8 cellular contexts compared by ENCODE assay signal in the genomic region with DNA sequence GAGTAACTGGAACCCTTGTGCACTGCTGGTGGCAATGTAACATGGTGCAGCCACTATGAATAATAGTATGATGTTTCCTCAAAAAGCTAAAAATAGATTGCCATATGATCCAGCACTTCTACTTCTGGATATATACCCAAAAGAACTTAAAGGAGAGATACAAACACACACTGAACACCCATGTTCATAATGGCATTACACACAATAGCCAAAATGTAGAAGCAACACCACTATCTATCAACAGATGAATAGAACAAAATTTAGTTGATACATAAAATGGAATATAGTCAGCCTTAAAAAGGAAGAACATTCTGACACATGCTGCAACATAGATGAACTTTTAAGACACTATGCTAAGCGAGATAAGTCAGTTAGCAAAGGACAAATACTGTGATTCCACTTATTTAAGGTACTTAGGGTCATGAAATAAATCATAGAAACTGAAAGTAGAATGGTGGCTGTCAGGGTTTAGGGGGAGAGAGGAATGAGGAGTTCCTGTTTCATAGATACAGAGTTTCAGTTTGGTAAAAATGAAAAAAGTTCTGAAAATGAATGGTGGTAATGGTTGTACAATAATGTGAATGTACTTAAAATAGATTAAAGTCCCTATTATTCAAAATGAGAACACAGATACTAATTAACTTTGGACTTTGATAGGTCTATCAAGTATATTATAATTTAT. TPM values are rescaled to one million over a fixed set of nuclear protein-coding genes. Genes with fewer than 3 reads are reported as not detected.
DNase-seq lines count a peak whose midpoint lies in the region; ATAC-seq and TF ChIP-seq lines count a peak whose summit lies in the region.

No MANE protein-coding gene starts in this region.

- TF ChIP-seq CTCF in lower lobe of right lung (IDR thresholded peaks at IDR 0.05) = no peak
- no peak for TF ChIP-seq CTCF in Calu3 (IDR thresholded peaks at IDR 0.05; ENCODE audit: unreplicated experiment)

- H3K27me3 Mint-ChIP-seq in IgD-negative memory B cell = no peaks in the 10 kb centered on the region
- no peaks in the 10 kb centered on the region for H3K27me3 Mint-ChIP-seq in Calu3 (ENCODE audit: unreplicated experiment)

- H3K9me3 Mint-ChIP-seq in IgD-negative memory B cell (no peaks in the 10 kb centered on the region), Calu3 (ENCODE audit: low read depth, unreplicated experiment) (peaks cover 4% of the 10 kb centered on the region)

- no peaks in the 10 kb centered on the region for H3K27me3 ChIP-seq in lower lobe of right lung (ENCODE audit: low read depth)

- peaks cover 6% of the 10 kb centered on the region for H3K4me1 ChIP-seq in lower lobe of right lung

- no peak for DNase-seq in lower lobe of right lung
- DNase-seq in ecto neural progenitor cell (ENCODE audit: low spot score) = no peak
- no peak for DNase-seq in Calu3
- no peak for DNase-seq in stimulated activated CD4-positive, alpha-beta T cell treated with anti-CD3 and anti-CD28 coated beads, Interleukin-2, amount 100 ng/mL, for 24 hours
- DNase-seq in activated CD4-positive, alpha-beta T cell treated with anti-CD3 and anti-CD28 coated beads, Interleukin-2, amount 50 U/mL, for 1 hour = no peak

- BruUV-seq in Calu3 (replicated peaks; lab: Mats Ljungman, UMichigan) = no TSS peak

- H3K9me3 ChIP-seq in lower lobe of right lung = no peaks in the 10 kb centered on the region

- H3K27ac ChIP-seq in lower lobe of right lung = peak overlapping the region; percentile 19

- H3K27ac Mint-ChIP-seq in IgD-negative memory B cell (peak overlapping the region; percentile 14 to 79 (median 23)), Calu3 (ENCODE audit: unreplicated experiment) (no peak overlapping the region)

- CTCF ChIA-PET in Calu3 (lab: Charles Lee) = no interaction called here

- H3K4me1 Mint-ChIP-seq in IgD-negative memory B cell (peaks cover 30 to 32% (median 31%) of the 10 kb centered on the region in 3 donors), Calu3 (ENCODE audit: low read depth, unreplicated experiment) (no peaks in the 10 kb centered on the region)

- peak; percentile 95 for ATAC-seq in GM18520 (IDR thresholded peaks at IDR 0.05; ENCODE audit: unreplicated experiment)
- ATAC-seq in GM21723 (IDR thresholded peaks at IDR 0.05; ENCODE audit: unreplicated experiment) = peak; percentile 97
- peak; percentile 20 to 52 for ATAC-seq in lower lobe of right lung

- H3K4me3 Mint-ChIP-seq in IgD-negative memory B cell = peak overlapping the region; percentile 1 to 82 (median 57)
- H3K4me3 Mint-ChIP-seq in Calu3 (ENCODE audit: low read depth, unreplicated experiment) = no peak overlapping the region

- no peak overlapping the region for H3K4me3 ChIP-seq in lower lobe of right lung

- intact Hi-C loops in lower lobe of right lung (cut with DNase I) (no loop called here), Calu3 (cut with micrococcal nuclease; ENCODE audit: unreplicated experiment) (loop anchor here (2.0 to 5.0 kb wide), 4 partner anchors 168 to 643 kb away; no protein-coding TSS in a partner anchor)

- H3K36me3 ChIP-seq in lower lobe of right lung = no peaks in the 10 kb centered on the region

- H3K36me3 Mint-ChIP-seq in IgD-negative memory B cell = no peaks in the 10 kb centered on the region
- no peaks in the 10 kb centered on the region for H3K36me3 Mint-ChIP-seq in Calu3 (ENCODE audit: insufficient read depth, unreplicated experiment)

RNA-seq across cellular contexts. Expression of gene IMPG2, which starts 59.5 kb away (rescaled TPM):
- polyA plus RNA-seq in IgD-negative memory B cell = 0.05 TPM
- 0.21 TPM for total RNA-seq in lower lobe of right lung
- 0.50 and 0.78 TPM in 2 replicates for total RNA-seq in Calu3 (2022)

Comparison
In these comparisons a context has a peak if more than half of its experiments do, and no peak if none do; other contexts are left out.
1. ATAC-seq: peak in every context shown above with its lines; median percentile 97 in GM21723; 95 in GM18520; 36 in lower lobe of right lung.